Comparison of ENCODE assay signal across 11 cellular contexts in genomic region chr20:11849270-11849920, GRCh38.
DNase-seq lines count a peak whose midpoint lies in the region; ATAC-seq and TF ChIP-seq lines count a peak whose summit lies in the region.
"Had no signal": no experiment of that assay in that cellular context is flagged by ENCODE, and none has a peak within 500 bp of the region (broad histone marks: within the 10 kb centered on the region; RNA-seq: fewer than 3 reads in every experiment).

No MANE protein-coding gene starts in this region.

- no peaks in the 10 kb centered on the region for H3K27me3 Mint-ChIP-seq in chondrocyte (ENCODE audit: low read depth)
- H3K27me3 Mint-ChIP-seq: CD8-positive, alpha-beta memory T cell had no signal

- no peak overlapping the region for H3K4me3 Mint-ChIP-seq in chondrocyte (ENCODE audit: unreplicated experiment)
- H3K4me3 Mint-ChIP-seq: CD8-positive, alpha-beta memory T cell had no signal

- H3K27ac Mint-ChIP-seq in chondrocyte (ENCODE audit: unreplicated experiment) = peak overlapping the region; percentile 60
- H3K27ac Mint-ChIP-seq: CD8-positive, alpha-beta memory T cell had no signal

- DNase-seq in HS-27A (ENCODE audit: low read depth) (peak; percentile 29), NCI-H2171 treated with DMSO at 0.1 percent for 48 hours (lab: John Stamatoyannopoulos, UW) (peak; percentile 61), chondrocyte (ENCODE audit: low spot score) (no peak), renal cortical epithelial cell (ENCODE audit: low read depth) (peak; percentile 14)
- no peak for DNase-seq in stimulated activated naive CD8-positive, alpha-beta T cell treated with anti-CD3 and anti-CD28 coated beads, Interleukin-15, Interleukin-2, amounts not matched to agents 100 U/mL and 50 U/mL, for 24 hours
- DNase-seq: activated T-cell treated with anti-CD3 and anti-CD28 coated beads, Interleukin-2, amount 50 U/mL, for 1 hour; amniotic stem cell; CD8-positive, alpha-beta memory T cell had no signal

- ATAC-seq in stimulated activated naive CD8-positive, alpha-beta T cell treated with anti-CD3 and anti-CD28 coated beads, Interleukin-15, Interleukin-2, amounts not matched to agents 100 U/mL and 50 U/mL, for 24 hours = no peak
- ATAC-seq in GM18868 (IDR thresholded peaks at IDR 0.05; ENCODE audit: unreplicated experiment) (no peak), GM21360 (IDR thresholded peaks at IDR 0.05; ENCODE audit: unreplicated experiment) (no peak)
- ATAC-seq: K562 had no signal

- no peak for TF ChIP-seq CTCF in chondrocyte (IDR thresholded peaks at IDR 0.05)

- no peaks in the 10 kb centered on the region for H3K36me3 Mint-ChIP-seq in chondrocyte (ENCODE audit: low read depth)
- H3K36me3 Mint-ChIP-seq: CD8-positive, alpha-beta memory T cell had no signal

- H3K9me3 Mint-ChIP-seq in chondrocyte (ENCODE audit: low read depth) = no peaks in the 10 kb centered on the region

- peaks cover 23% of the 10 kb centered on the region for H3K4me1 Mint-ChIP-seq in chondrocyte (ENCODE audit: low read depth)
- H3K4me1 Mint-ChIP-seq: CD8-positive, alpha-beta memory T cell had no signal

Comparison
In these comparisons a context has a peak if more than half of its experiments do, and no peak if none do; other contexts are left out.
1. DNase-seq: peak in HS-27A (single experiment), NCI-H2171 treated with DMSO at 0.1 percent for 48 hours (single experiment) and renal cortical epithelial cell (single experiment); none in chondrocyte (single experiment) and stimulated activated naive CD8-positive, alpha-beta T cell treated with anti-CD3 and anti-CD28 coated beads, Interleukin-15, Interleukin-2, amounts not matched to agents 100 U/mL and 50 U/mL, for 24 hours (single experiment).